Comparison of ENCODE assay signal across 1 cellular context in genomic region chr3:32181801-32182200, GRCh38.
TF ChIP-seq lines count a peak whose summit lies in the region.

No MANE protein-coding gene starts in this region.

TF ChIP-seq in WTC11, 78 proteins besides CTCF, POLR2A, EP300 and RAD21 (continued from another document):
- TF ChIP-seq STAT6 (CRISPR knock-in tag; conservative IDR thresholded peaks at IDR 0.05; ENCODE audit: low read depth) = no peak
